Comparison of ENCODE assay signal across 14 cellular contexts in the genomic region with DNA sequence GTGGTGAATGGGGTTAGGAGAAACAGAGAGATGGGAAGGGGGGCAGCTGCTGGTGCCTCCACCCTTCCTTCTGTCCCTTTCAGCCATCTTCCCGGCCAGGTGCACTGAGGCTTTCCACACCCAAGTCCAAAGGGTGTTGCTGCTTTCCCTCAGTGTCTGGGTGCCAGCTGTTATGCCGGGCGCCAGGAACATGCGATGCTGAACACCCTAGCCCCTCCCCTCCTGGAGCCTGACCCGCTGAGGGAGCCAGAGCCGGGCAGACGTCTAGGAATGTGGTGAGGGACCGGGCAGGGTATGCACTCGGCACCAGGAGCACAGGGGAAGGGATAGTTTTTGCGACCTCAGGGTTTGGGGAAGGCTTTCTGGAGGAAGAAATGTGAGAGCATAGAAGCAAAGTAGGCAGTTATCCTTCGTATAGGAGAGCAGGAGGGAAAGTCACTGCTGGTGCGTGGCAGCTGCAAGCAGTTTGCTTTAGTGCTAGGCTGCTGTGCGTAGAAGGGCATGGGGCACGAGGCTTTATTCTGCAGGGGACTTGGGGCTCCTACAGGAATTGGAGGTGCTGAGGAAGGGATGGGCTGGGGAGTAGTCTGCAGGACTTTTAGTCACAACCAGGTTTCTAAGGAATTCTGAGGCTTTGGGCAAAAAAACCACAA.
A peak's percentile ranks its signal among the peaks of the same experiment; 100 is the strongest.
DNase-seq lines count a peak whose midpoint lies in the region; ATAC-seq and TF ChIP-seq lines count a peak whose summit lies in the region.
"Had no signal": no experiment of that assay in that cellular context is flagged by ENCODE, and none has a peak within 500 bp of the region (broad histone marks: within the 10 kb centered on the region; RNA-seq: fewer than 3 reads in every experiment).

No MANE protein-coding gene starts in this region.

- no peaks in the 10 kb centered on the region for H4K20me1 ChIP-seq in GM23338 (replicated peaks; ENCODE audit: insufficient read depth)

- DNase-seq in AG20443 (ENCODE audit: low spot score) (peak; percentile 45), GM23338 (ENCODE audit: low spot score) (no peak), SJCRH30 (peak; percentile 23 to 30), left kidney (ENCODE audit: low read depth, low spot score) (peak; percentile 32), C1 segment of cervical spinal cord (lab: John Stamatoyannopoulos, UW) (no peak), NCI-H2081 treated with DMSO at 0.1 percent for 48 hours (lab: John Stamatoyannopoulos, UW) (no peak)
- DNase-seq: activated CD4-positive, alpha-beta memory T cell treated with anti-CD3 and anti-CD28 coated beads for 36 hours; activated naive CD8-positive, alpha-beta T cell treated with anti-CD3 and anti-CD28 coated beads, Interleukin-2, amount 10 ng/mL, durations not matched to agents 7 days and 5 days; Kasumi-1; sigmoid colon; T-helper 1 cell had no signal

- H3K4me2 ChIP-seq in GM23338 = no peak overlapping the region

- H3K27me3 ChIP-seq in GM23338 (ENCODE audit: insufficient read depth) = no peaks in the 10 kb centered on the region
- H3K27me3 ChIP-seq in SJCRH30 = peaks cover 9% of the 10 kb centered on the region; the same call in 1 of the 2 replicates

- no peaks in the 10 kb centered on the region for H3K9me3 ChIP-seq in SJCRH30 (replicated peaks)
- H3K9me3 ChIP-seq: sigmoid colon had no signal

- H3K79me2 ChIP-seq in GM23338 (replicated peaks; ENCODE audit: insufficient read depth) = no peaks in the 10 kb centered on the region

- no peaks in the 10 kb centered on the region for H3K9me2 ChIP-seq in GM23338 (ENCODE audit: insufficient read depth)

- no peaks in the 10 kb centered on the region for H3K4me1 Mint-ChIP-seq in GM23338
- H3K4me1 Mint-ChIP-seq: mesothelial cell of epicardium had no signal

- no peak overlapping the region for H3K4me3 ChIP-seq in GM23338
- no peak overlapping the region for H3K4me3 ChIP-seq in SJCRH30
- H3K4me3 ChIP-seq: sigmoid colon had no signal

- no peaks in the 10 kb centered on the region for H3K4me1 ChIP-seq in GM23338 (ENCODE audit: insufficient read depth)
- no peaks in the 10 kb centered on the region for H3K4me1 ChIP-seq in SJCRH30

- H3K27me3 Mint-ChIP-seq in GM23338 (ENCODE audit: insufficient read depth, low read depth, poor library complexity) = peaks cover 2% of the 10 kb centered on the region
- H3K27me3 Mint-ChIP-seq: activated CD4-positive, alpha-beta memory T cell treated with anti-CD3 and anti-CD28 coated beads for 36 hours had no signal

- ATAC-seq in GM23338 (peak; percentile 43; the same call in 2 of the 3 replicates), HG03354 (IDR thresholded peaks at IDR 0.05; ENCODE audit: poor library complexity, severe bottlenecking, unreplicated experiment) (no peak), HG03469 (IDR thresholded peaks at IDR 0.05; ENCODE audit: unreplicated experiment) (no peak)

- TF ChIP-seq CTCF in GM23338 (conservative IDR thresholded peaks at IDR 0.05; ENCODE audit: low read depth in 2 of 2) = no peak

- no peak overlapping the region for H3K27ac ChIP-seq in GM23338 (ENCODE audit: low read depth)
- H3K27ac ChIP-seq in SJCRH30 = no peak overlapping the region
- H3K27ac ChIP-seq: sigmoid colon had no signal

- H3K9me3 Mint-ChIP-seq in GM23338 = no peaks in the 10 kb centered on the region
- H3K9me3 Mint-ChIP-seq: activated CD4-positive, alpha-beta memory T cell treated with anti-CD3 and anti-CD28 coated beads for 36 hours; activated naive CD8-positive, alpha-beta T cell treated with anti-CD3 and anti-CD28 coated beads, Interleukin-2, amount 10 ng/mL, durations not matched to agents 7 days and 5 days; mesothelial cell of epicardium had no signal

- no peak overlapping the region for H3K4me3 Mint-ChIP-seq in GM23338
- H3K4me3 Mint-ChIP-seq: activated CD4-positive, alpha-beta memory T cell treated with anti-CD3 and anti-CD28 coated beads for 36 hours; mesothelial cell of epicardium had no signal

- H3K36me3 ChIP-seq in GM23338 (ENCODE audit: insufficient read depth) (no peaks in the 10 kb centered on the region), SJCRH30 (no peaks in the 10 kb centered on the region)
- H3K36me3 ChIP-seq: sigmoid colon had no signal

- H3F3A ChIP-seq in GM23338 (replicated peaks; ENCODE audit: low read depth) = no peaks in the 10 kb centered on the region

- no peaks in the 10 kb centered on the region for H3K36me3 Mint-ChIP-seq in GM23338 (ENCODE audit: low read depth)
- H3K36me3 Mint-ChIP-seq: activated CD4-positive, alpha-beta memory T cell treated with anti-CD3 and anti-CD28 coated beads for 36 hours; activated naive CD8-positive, alpha-beta T cell treated with anti-CD3 and anti-CD28 coated beads, Interleukin-2, amount 10 ng/mL, durations not matched to agents 7 days and 5 days; mesothelial cell of epicardium had no signal

- H2AFZ ChIP-seq in GM23338 = peak overlapping the region; percentile 84

- H3K27ac Mint-ChIP-seq in GM23338 = no peak overlapping the region
- H3K27ac Mint-ChIP-seq: activated CD4-positive, alpha-beta memory T cell treated with anti-CD3 and anti-CD28 coated beads for 36 hours; activated naive CD8-positive, alpha-beta T cell treated with anti-CD3 and anti-CD28 coated beads, Interleukin-2, amount 10 ng/mL, durations not matched to agents 7 days and 5 days; mesothelial cell of epicardium had no signal

TF ChIP-seq in GM23338, 12 proteins besides CTCF, POLR2A, EP300 and RAD21:
- TF ChIP-seq EZH2 (IDR thresholded peaks at IDR 0.05; ENCODE audit: low read depth, unreplicated experiment) = no peak

Comparison
In these comparisons a context has a peak if more than half of its experiments do, and no peak if none do; other contexts are left out.
1. DNase-seq: peak in AG20443 (single experiment), SJCRH30 (2 of 2) and left kidney (single experiment); none in GM23338 (single experiment), C1 segment of cervical spinal cord (0 of 14) and NCI-H2081 treated with DMSO at 0.1 percent for 48 hours (single experiment).